ENCODE assay signal across 1 cellular context in the genomic region with DNA sequence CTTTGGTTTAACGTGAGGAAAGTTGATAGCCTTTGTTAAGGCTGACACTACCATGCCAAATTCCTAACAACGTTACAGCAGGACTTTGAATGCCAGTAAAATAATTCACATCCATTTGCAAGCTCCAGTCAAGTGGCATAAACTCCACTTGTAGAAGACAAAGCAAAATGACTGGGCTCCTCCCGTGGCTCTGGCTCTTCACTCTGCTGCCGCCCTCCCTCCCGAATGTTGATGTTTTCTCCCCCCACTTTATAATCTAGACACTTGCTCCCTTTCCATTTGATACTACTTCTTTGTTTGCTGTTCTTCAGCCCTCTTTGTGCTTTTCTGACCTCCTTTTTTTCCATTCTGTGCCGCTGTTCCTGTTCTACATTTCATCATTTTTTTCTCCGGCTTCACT.
TF ChIP-seq lines count a peak whose summit lies in the region.

No MANE protein-coding gene starts in this region.

TF ChIP-seq in IMR-90, 13 proteins besides CTCF, POLR2A, EP300 and RAD21 (continued from another document):
- TF ChIP-seq, protein P1, sequence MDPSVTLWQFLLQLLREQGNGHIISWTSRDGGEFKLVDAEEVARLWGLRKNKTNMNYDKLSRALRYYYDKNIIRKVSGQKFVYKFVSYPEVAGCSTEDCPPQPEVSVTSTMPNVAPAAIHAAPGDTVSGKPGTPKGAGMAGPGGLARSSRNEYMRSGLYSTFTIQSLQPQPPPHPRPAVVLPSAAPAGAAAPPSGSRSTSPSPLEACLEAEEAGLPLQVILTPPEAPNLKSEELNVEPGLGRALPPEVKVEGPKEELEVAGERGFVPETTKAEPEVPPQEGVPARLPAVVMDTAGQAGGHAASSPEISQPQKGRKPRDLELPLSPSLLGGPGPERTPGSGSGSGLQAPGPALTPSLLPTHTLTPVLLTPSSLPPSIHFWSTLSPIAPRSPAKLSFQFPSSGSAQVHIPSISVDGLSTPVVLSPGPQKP (IDR thresholded peaks at IDR 0.05; ENCODE audit: borderline replicate concordance, low read depth, low read length): no peak
- TF ChIP-seq CEBPB (IDR thresholded peaks at IDR 0.05; ENCODE audit: low read depth, low read length): no peak
- TF ChIP-seq MAFK (IDR thresholded peaks at IDR 0.05; ENCODE audit: low read depth, low read length): no peak
- TF ChIP-seq FOS (IDR thresholded peaks at IDR 0.05; ENCODE audit: low read depth, low read length): no peak
- TF ChIP-seq MXI1 (IDR thresholded peaks at IDR 0.05; ENCODE audit: borderline replicate concordance, low read depth, low read length): no peak
- TF ChIP-seq BHLHE40 (IDR thresholded peaks at IDR 0.05; ENCODE audit: low read depth, low read length): no peak
- no peak for TF ChIP-seq SMC3 (IDR thresholded peaks at IDR 0.05; ENCODE audit: low read depth, low read length)
- TF ChIP-seq NFE2L2 (IDR thresholded peaks at IDR 0.05; ENCODE audit: low read depth, low read length): no peak
